23 cellular contexts compared by ENCODE assay signal in the genomic region with DNA sequence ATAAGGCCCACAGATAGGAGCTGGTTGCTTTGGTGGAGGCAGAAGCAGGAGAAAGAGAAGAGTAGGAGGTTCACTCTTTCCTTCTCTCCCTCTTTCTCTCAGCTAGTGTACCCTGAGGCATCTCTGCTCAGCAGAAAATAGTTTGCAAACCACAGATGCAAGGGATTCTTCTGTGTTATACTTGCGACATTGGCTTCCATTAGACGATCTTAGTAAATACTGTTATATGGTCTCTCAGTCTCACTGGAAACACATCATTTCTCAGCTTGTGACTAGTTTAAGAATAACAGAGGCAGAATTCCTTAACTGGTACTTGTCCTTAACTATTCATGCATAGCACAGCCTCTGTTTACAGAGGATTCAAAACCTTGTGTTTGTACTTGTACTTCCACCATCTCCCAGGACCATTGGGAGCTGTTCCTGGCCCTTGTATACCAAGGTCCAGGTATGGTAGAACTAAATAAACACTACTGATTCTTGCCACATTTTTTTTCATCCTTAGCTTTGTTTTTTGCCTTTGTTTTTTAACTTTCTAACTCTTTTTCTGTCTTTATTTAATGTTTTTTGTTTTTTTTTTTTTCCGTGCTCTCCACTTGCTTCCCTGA.
"Had no signal": no experiment of that assay in that cellular context is flagged by ENCODE, and none has a peak within 500 bp of the region (broad histone marks: within the 10 kb centered on the region; RNA-seq: fewer than 3 reads in every experiment).

No MANE protein-coding gene starts in this region.

- H3K9me3 Mint-ChIP-seq: T-helper 2 cell treated with Interferon-gamma antibody and Interleukin-4, amounts not matched to agents 5 μg/mL and 100 μg/mL, for 36 hours had no signal

- H3K4me3 Mint-ChIP-seq: activated naive CD8-positive, alpha-beta T cell; activated T-cell treated with anti-CD3 and anti-CD28 coated beads, Interleukin-2, amount 50 U/mL, for 4 hours; naive B cell; neural crest cell; stimulated activated memory B cell treated with anti-CD40 and anti-IgM and Interleukin-4, amounts not matched to agents 10 μg/mL and 1 μg/mL and 100 μg/mL, for 72 hours; T-cell; T-helper 2 cell treated with Interferon-gamma antibody and Interleukin-4, amounts not matched to agents 5 μg/mL and 100 μg/mL, for 36 hours had no signal

- H3K4me3 ChIP-seq: colonic mucosa, heart right ventricle, lower lobe of right lung, thoracic aorta, upper lobe of right lung had no signal

- ATAC-seq: activated T-cell treated with anti-CD3 and anti-CD28 coated beads, Interleukin-2, amount 50 U/mL, for 4 hours; heart right ventricle; left lobe of liver; lower lobe of right lung; sciatic nerve; stimulated activated memory B cell treated with anti-CD40 and anti-IgM and Interleukin-4, amounts not matched to agents 10 μg/mL and 1 μg/mL and 100 μg/mL, for 72 hours; T-cell; upper lobe of right lung had no signal

- H3K9me3 ChIP-seq: colonic mucosa, lower lobe of right lung, thoracic aorta, upper lobe of right lung had no signal

- H3K27ac ChIP-seq: colonic mucosa, heart right ventricle, lower lobe of right lung, thoracic aorta, upper lobe of right lung had no signal

- H3K27me3 Mint-ChIP-seq: stimulated activated memory B cell treated with anti-CD40 and anti-IgM and Interleukin-4, amounts not matched to agents 10 μg/mL and 1 μg/mL and 100 μg/mL, for 72 hours; T-cell had no signal

- H3K36me3 ChIP-seq: colonic mucosa, heart right ventricle, lower lobe of right lung, thoracic aorta, upper lobe of right lung had no signal

- H3K27me3 ChIP-seq: colonic mucosa, heart right ventricle, upper lobe of right lung had no signal

- DNase-seq: activated CD4-positive, alpha-beta T cell treated with anti-CD3 and anti-CD28 coated beads, Interleukin-2, amount 50 U/mL, for 4 hours; activated CD8-positive, alpha-beta memory T cell treated with anti-CD3 and anti-CD28 coated beads, Interleukin-2, amount 50 U/mL, for 48 hours; activated naive CD4-positive, alpha-beta T cell; activated T-cell treated with anti-CD3 and anti-CD28 coated beads, Interleukin-2, amount 50 U/mL, for 4 hours; colonic mucosa; heart right ventricle; islet precursor cell; lower lobe of right lung; naive B cell; posterior cingulate gyrus; small intestine; stimulated activated CD4-positive, alpha-beta T cell treated with anti-CD3 and anti-CD28 coated beads, Interleukin-2, amount 100 ng/mL, for 24 hours; T-cell; upper lobe of right lung had no signal

- H3K36me3 Mint-ChIP-seq: activated naive CD8-positive, alpha-beta T cell; naive B cell; stimulated activated memory B cell treated with anti-CD40 and anti-IgM and Interleukin-4, amounts not matched to agents 10 μg/mL and 1 μg/mL and 100 μg/mL, for 72 hours; T-cell had no signal

- FAIRE-seq: bronchial epithelial cell, small intestine had no signal

- H3K4me1 Mint-ChIP-seq: naive B cell; neural crest cell; stimulated activated memory B cell treated with anti-CD40 and anti-IgM and Interleukin-4, amounts not matched to agents 10 μg/mL and 1 μg/mL and 100 μg/mL, for 72 hours; T-cell had no signal

- H3K4me1 ChIP-seq: colonic mucosa, heart right ventricle, lower lobe of right lung, upper lobe of right lung had no signal

- H3K27ac Mint-ChIP-seq: activated naive CD8-positive, alpha-beta T cell; activated T-helper 2 cell treated with anti-CD3 and anti-CD28 coated beads, Interferon-gamma antibody, Interleukin-2, Interleukin-4, amounts not matched to agents 10 μg/mL and 5 μg/mL and 100 μg/mL, durations not matched to agents 14 hours and 24 hours and 36 hours; naive B cell; stimulated activated memory B cell treated with anti-CD40 and anti-IgM and Interleukin-4, amounts not matched to agents 10 μg/mL and 1 μg/mL and 100 μg/mL, for 72 hours; T-cell; T-helper 2 cell treated with Interferon-gamma antibody and Interleukin-4, amounts not matched to agents 5 μg/mL and 100 μg/mL, for 36 hours had no signal
